ENCODE assay signal across 18 cellular contexts in the genomic region with DNA sequence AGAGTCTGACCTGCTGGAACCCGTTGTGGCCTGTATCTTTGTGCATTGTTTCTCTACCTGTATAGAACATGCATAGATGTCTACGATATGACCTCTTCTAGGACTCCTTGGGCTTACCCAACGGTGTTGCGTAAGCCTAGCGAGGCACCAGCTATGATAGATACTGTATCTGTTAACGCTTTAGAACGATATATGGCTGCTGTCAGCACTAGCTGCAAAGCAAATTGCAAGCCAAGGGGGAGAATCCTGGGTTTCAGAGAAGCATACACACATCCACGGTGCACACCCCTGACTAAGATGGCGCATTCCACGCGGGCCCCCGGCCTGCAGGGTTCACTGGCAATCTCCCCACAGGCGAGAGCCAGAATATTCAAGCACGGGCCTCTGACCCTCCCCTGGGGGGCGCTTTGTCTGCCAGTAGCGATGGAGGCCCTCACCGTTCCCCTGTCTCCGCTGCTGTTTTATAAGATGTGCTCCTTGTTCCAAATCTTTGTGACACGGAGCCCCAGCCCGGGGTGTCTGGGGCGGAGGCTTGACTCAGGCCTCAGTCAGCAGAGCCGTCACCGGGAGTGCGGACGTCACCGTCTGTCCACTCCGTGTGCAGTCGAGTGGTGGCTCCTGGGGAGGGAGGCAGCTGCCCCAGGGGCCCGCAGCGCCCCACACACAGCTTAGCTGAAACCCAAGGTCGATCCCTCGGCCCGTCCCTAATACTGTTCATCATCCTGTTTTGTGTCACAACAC. TPM values are rescaled to one million over a fixed set of nuclear protein-coding genes. Genes with fewer than 3 reads are reported as not detected.
DNase-seq lines count a peak whose midpoint lies in the region; ATAC-seq and TF ChIP-seq lines count a peak whose summit lies in the region.
"Had no signal": no experiment of that assay in that cellular context is flagged by ENCODE, and none has a peak within 500 bp of the region (broad histone marks: within the 10 kb centered on the region; RNA-seq: fewer than 3 reads in every experiment).

No MANE protein-coding gene starts in this region.

- DNase-seq in DMS53 (lab: John Stamatoyannopoulos, UW) (peak; percentile 57), DMS53 treated with DMSO at 0.1 percent for 48 hours (lab: John Stamatoyannopoulos, UW; ENCODE audit: unreplicated experiment) (no peak), endodermal cell (no peak), HT-29 (ENCODE audit: low spot score) (no peak), NCI-H2196 (lab: John Stamatoyannopoulos, UW; ENCODE audit: unreplicated experiment) (no peak)
- DNase-seq in stimulated activated naive B cell treated with anti-CD40 and anti-IgM and Interleukin-4, amounts not matched to agents 10 μg/mL and 1 μg/mL and 100 μg/mL, for 72 hours: no peak
- DNase-seq: 8988T; activated CD4-positive, alpha-beta T cell treated with anti-CD3 and anti-CD28 coated beads, Interleukin-2, amount 10 ng/mL, durations not matched to agents 7 days and 5 days; anterior cingulate cortex; dermis blood vessel endothelial cell; immature natural killer cell; KBM-7; mesenchymal stem cell; NCI-H1694; NCI-H510A treated with DMSO at 0.1 percent for 48 hours; ovary had no signal

- no peaks in the 10 kb centered on the region for H3K4me1 Mint-ChIP-seq in endodermal cell
- H3K4me1 Mint-ChIP-seq in stimulated activated naive B cell treated with anti-CD40 and anti-IgM and Interleukin-4, amounts not matched to agents 10 μg/mL and 1 μg/mL and 100 μg/mL, for 72 hours: peaks cover 4 to 19% of the 10 kb centered on the region in 2 donors
- H3K4me1 Mint-ChIP-seq: activated CD4-positive, alpha-beta T cell treated with anti-CD3 and anti-CD28 coated beads, Interleukin-2, amount 10 ng/mL, durations not matched to agents 7 days and 5 days had no signal

- no peak overlapping the region for H3K9ac ChIP-seq in endodermal cell (ENCODE audit: extremely low read depth, low read length, poor library complexity, severe bottlenecking)

- WGBS in endodermal cell (ENCODE audit: insufficient coverage in 1 of 2, insufficient read length in 1 of 2), 2 experiments: 94 to 95% methylated on average over 27 to 33 of the region's 33 CpGs

- H3K4me3 Mint-ChIP-seq in endodermal cell: no peak overlapping the region
- no peak overlapping the region for H3K4me3 Mint-ChIP-seq in stimulated activated naive B cell treated with anti-CD40 and anti-IgM and Interleukin-4, amounts not matched to agents 10 μg/mL and 1 μg/mL and 100 μg/mL, for 72 hours
- H3K4me3 Mint-ChIP-seq: activated CD4-positive, alpha-beta T cell treated with anti-CD3 and anti-CD28 coated beads, Interleukin-2, amount 10 ng/mL, durations not matched to agents 7 days and 5 days; activated T-helper 1 cell treated with anti-CD3 and anti-CD28 coated beads, Interleukin-12 subunit alpha, Interleukin-12 subunit beta, Interleukin-2, Interleukin-4 antibody, amounts not matched to agents 30 ng/mL and 10 ng/mL and 1 ng/mL, durations not matched to agents 14 hours and 24 hours and 36 hours; immature natural killer cell had no signal

- peaks cover 47% of the 10 kb centered on the region for H3K36me3 Mint-ChIP-seq in endodermal cell (ENCODE audit: low read depth)
- H3K36me3 Mint-ChIP-seq in stimulated activated naive B cell treated with anti-CD40 and anti-IgM and Interleukin-4, amounts not matched to agents 10 μg/mL and 1 μg/mL and 100 μg/mL, for 72 hours: peaks cover 33 to 47% of the 10 kb centered on the region in 2 donors

- H3K27me3 Mint-ChIP-seq in endodermal cell (ENCODE audit: insufficient read depth): no peaks in the 10 kb centered on the region
- no peaks in the 10 kb centered on the region for H3K27me3 Mint-ChIP-seq in stimulated activated naive B cell treated with anti-CD40 and anti-IgM and Interleukin-4, amounts not matched to agents 10 μg/mL and 1 μg/mL and 100 μg/mL, for 72 hours
- H3K27me3 Mint-ChIP-seq: activated CD4-positive, alpha-beta T cell treated with anti-CD3 and anti-CD28 coated beads, Interleukin-2, amount 10 ng/mL, durations not matched to agents 7 days and 5 days had no signal

- no peaks in the 10 kb centered on the region for H3K9me3 ChIP-seq in endodermal cell (ENCODE audit: control insufficient read depth, low read length)
- H3K9me3 ChIP-seq: ovary had no signal

- no peaks in the 10 kb centered on the region for H3K4me1 ChIP-seq in endodermal cell (ENCODE audit: control insufficient read depth, insufficient read depth, low read length)

- no peak for TF ChIP-seq CTCF in endodermal cell (conservative IDR thresholded peaks at IDR 0.05)

- no peaks in the 10 kb centered on the region for H3K9me3 Mint-ChIP-seq in endodermal cell
- H3K9me3 Mint-ChIP-seq in stimulated activated naive B cell treated with anti-CD40 and anti-IgM and Interleukin-4, amounts not matched to agents 10 μg/mL and 1 μg/mL and 100 μg/mL, for 72 hours: no peaks in the 10 kb centered on the region
- H3K9me3 Mint-ChIP-seq: activated CD4-positive, alpha-beta T cell treated with anti-CD3 and anti-CD28 coated beads, Interleukin-2, amount 10 ng/mL, durations not matched to agents 7 days and 5 days; activated T-helper 1 cell treated with anti-CD3 and anti-CD28 coated beads, Interleukin-12 subunit alpha, Interleukin-12 subunit beta, Interleukin-2, Interleukin-4 antibody, amounts not matched to agents 30 ng/mL and 10 ng/mL and 1 ng/mL, durations not matched to agents 14 hours and 24 hours and 36 hours; immature natural killer cell had no signal

- H3K27me3 ChIP-seq in endodermal cell (ENCODE audit: control insufficient read depth, insufficient read depth, low read length, poor library complexity, severe bottlenecking): no peaks in the 10 kb centered on the region
- H3K27me3 ChIP-seq: ovary had no signal

- no peak overlapping the region for H3K4me3 ChIP-seq in endodermal cell (ENCODE audit: low read length)
- H3K4me3 ChIP-seq: ovary, smooth muscle cell had no signal

- peak overlapping the region; percentile 71 for H3K27ac ChIP-seq in endodermal cell (ENCODE audit: low read depth, low read length)
- H3K27ac ChIP-seq: ovary had no signal

- H3K36me3 ChIP-seq in endodermal cell (ENCODE audit: control insufficient read depth, insufficient read depth, low read length): peaks cover 85% of the 10 kb centered on the region
- H3K36me3 ChIP-seq: ovary had no signal

- no peak overlapping the region for H3K27ac Mint-ChIP-seq in endodermal cell
- H3K27ac Mint-ChIP-seq in stimulated activated naive B cell treated with anti-CD40 and anti-IgM and Interleukin-4, amounts not matched to agents 10 μg/mL and 1 μg/mL and 100 μg/mL, for 72 hours: peak overlapping the region; percentile 77
- H3K27ac Mint-ChIP-seq: activated CD4-positive, alpha-beta T cell treated with anti-CD3 and anti-CD28 coated beads, Interleukin-2, amount 10 ng/mL, durations not matched to agents 7 days and 5 days; activated T-helper 1 cell treated with anti-CD3 and anti-CD28 coated beads, Interleukin-12 subunit alpha, Interleukin-12 subunit beta, Interleukin-2, Interleukin-4 antibody, amounts not matched to agents 30 ng/mL and 10 ng/mL and 1 ng/mL, durations not matched to agents 14 hours and 24 hours and 36 hours had no signal

- no peak for ATAC-seq in stimulated activated naive B cell treated with anti-CD40 and anti-IgM and Interleukin-4, amounts not matched to agents 10 μg/mL and 1 μg/mL and 100 μg/mL, for 72 hours (replicated peaks)

RNA-seq across cellular contexts. Expression of gene RPS15, which starts 12.9 kb away (rescaled TPM):
- total RNA-seq in endodermal cell: 1,000 to 10,000 TPM; 1,298 to 1,321 TPM
- 2,005 TPM for polyA plus RNA-seq in endodermal cell (2013, experiment 1 of 2)
- 1,939 TPM for polyA plus RNA-seq in endodermal cell (2013, experiment 2 of 2)
- total RNA-seq in HT-29 (2014; rRNA removed; shearing (Covaris generic)): 2,135 and 2,483 TPM in 2 replicates

RNA-seq across cellular contexts. Expression of gene DAZAP1, which starts 17.9 kb away (rescaled TPM):
- total RNA-seq in endodermal cell: 100 to 1,000 TPM; 154 to 179 TPM
- 94.3 TPM for polyA plus RNA-seq in endodermal cell (2013, experiment 1 of 2)
- polyA plus RNA-seq in endodermal cell (2013, experiment 2 of 2): 85.7 TPM
- total RNA-seq in HT-29 (2014; rRNA removed; shearing (Covaris generic)): 223 and 234 TPM in 2 replicates

RNA-seq across cellular contexts. Expression of gene GAMT, which starts 23.9 kb away (rescaled TPM):
- 10 to 100 TPM; 38.4 to 49.6 TPM for total RNA-seq in endodermal cell
- 35.0 TPM for polyA plus RNA-seq in endodermal cell (2013, experiment 1 of 2)
- polyA plus RNA-seq in endodermal cell (2013, experiment 2 of 2): 29.8 TPM
- 0.26 and 0.97 TPM in 2 replicates for total RNA-seq in HT-29 (2014; rRNA removed; shearing (Covaris generic))

RNA-seq across cellular contexts. Expression of gene APC2, which starts 24.6 kb away (rescaled TPM):
- total RNA-seq in endodermal cell: under 1 TPM; 0.38 to 0.57 TPM
- polyA plus RNA-seq in endodermal cell (2013, experiment 1 of 2): 23.2 TPM
- 22.1 TPM for polyA plus RNA-seq in endodermal cell (2013, experiment 2 of 2)
- total RNA-seq in HT-29 (2014; rRNA removed; shearing (Covaris generic)): 0.16 and 0.43 TPM in 2 replicates

RNA-seq across cellular contexts. Expression of gene NDUFS7, which starts 41.6 kb away (rescaled TPM):
- 10 to 100 TPM; 57.0 to 62.5 TPM for total RNA-seq in endodermal cell
- 87.8 TPM for polyA plus RNA-seq in endodermal cell (2013, experiment 1 of 2)
- 64.6 TPM for polyA plus RNA-seq in endodermal cell (2013, experiment 2 of 2)
- total RNA-seq in HT-29 (2014; rRNA removed; shearing (Covaris generic)): 133 and 170 TPM in 2 replicates

Comparison
In these comparisons a context has a peak if more than half of its experiments do, and no peak if none do; other contexts are left out.
1. RNA of gene GAMT, which starts 23.9 kb away (total RNA-seq): 38.4 to 49.6 TPM in endodermal cell; 0.26 to 0.97 TPM in HT-29; every median in the first group is over 10 times any median in the second.